ENCODE assay signal across 8 cellular contexts in genomic region chr4:673349-674091, GRCh38.
DNase-seq lines count a peak whose midpoint lies in the region; ATAC-seq and TF ChIP-seq lines count a peak whose summit lies in the region.

No MANE protein-coding gene starts in this region.

- peaks cover 4% of the 10 kb centered on the region for H3K4me1 ChIP-seq in iPS-15b (ENCODE audit: control insufficient read depth, insufficient read depth, low read length)

- no peaks in the 10 kb centered on the region for H3K27me3 ChIP-seq in iPS-15b (ENCODE audit: control insufficient read depth, insufficient read depth, low read length)

- H3K9me3 ChIP-seq in iPS-15b (ENCODE audit: control insufficient read depth, insufficient read depth, low read length), result no peaks in the 10 kb centered on the region

- H3K9ac ChIP-seq in iPS-15b (ENCODE audit: low read depth, low read length), result peak overlapping the region; percentile 95

- peaks cover 18 to 42% of the 10 kb centered on the region in 2 donors for H3K4me1 Mint-ChIP-seq in stimulated activated naive B cell treated with anti-CD40 and anti-IgM and Interleukin-4, amounts not matched to agents 10 μg/mL and 1 μg/mL and 100 μg/mL, for 72 hours

- CTCF ChIA-PET in AG04449 (lab: Yijun Ruan, JAX), result interaction anchor here (0.6 to 3.2 kb wide), 5 partner anchors 9 to 135 kb away, joined by 3 to 25 read pairs (median 6); no protein-coding TSS in a partner anchor

- H3K27ac Mint-ChIP-seq in stimulated activated naive B cell treated with anti-CD40 and anti-IgM and Interleukin-4, amounts not matched to agents 10 μg/mL and 1 μg/mL and 100 μg/mL, for 72 hours, result peak overlapping the region; percentile 86

- ATAC-seq in stimulated activated naive B cell treated with anti-CD40 and anti-IgM and Interleukin-4, amounts not matched to agents 10 μg/mL and 1 μg/mL and 100 μg/mL, for 72 hours (replicated peaks), result peak in 1 of 2 donors; percentile 14
- ATAC-seq in HG03196 (IDR thresholded peaks at IDR 0.05; ENCODE audit: unreplicated experiment) (no peak), HG02610 (IDR thresholded peaks at IDR 0.05; ENCODE audit: unreplicated experiment) (no peak)

- H3K36me3 ChIP-seq in iPS-15b (ENCODE audit: control insufficient read depth, insufficient read depth, low read length), result peaks cover 26% of the 10 kb centered on the region

- TF ChIP-seq CTCF in AG04449 (IDR thresholded peaks at IDR 0.05; ENCODE audit: insufficient read depth, low read length, missing control alignments) (no peak), HFF-Myc (IDR thresholded peaks at IDR 0.05; ENCODE audit: low read depth, low read length, missing control alignments) (no peak)

- H3K4me3 Mint-ChIP-seq in stimulated activated naive B cell treated with anti-CD40 and anti-IgM and Interleukin-4, amounts not matched to agents 10 μg/mL and 1 μg/mL and 100 μg/mL, for 72 hours, result peak overlapping the region; percentile 91 to 92

- H3K4me3 ChIP-seq in AG04449 (ENCODE audit: low read depth, low read length), result peak overlapping the region; percentile 73
- peak overlapping the region; percentile 89 for H3K4me3 ChIP-seq in HFF-Myc (replicated peaks; ENCODE audit: low read depth, low read length)
- peak overlapping the region; percentile 92 for H3K4me3 ChIP-seq in iPS-15b (ENCODE audit: low read depth, low read length)

- DNase-seq in AG04449 (ENCODE audit: low read depth, low spot score) (no peak), HFF-Myc (ENCODE audit: extremely low read depth, low read depth) (no peak)
- DNase-seq in stimulated activated naive B cell treated with anti-CD40 and anti-IgM and Interleukin-4, amounts not matched to agents 10 μg/mL and 1 μg/mL and 100 μg/mL, for 72 hours, result no peak
- no peak for DNase-seq in NK-92 treated with Interleukin-12 subunit alpha and Interleukin-12 subunit beta, amount 100 ng/mL, for 24 hours (lab: John Stamatoyannopoulos, UW)

- peaks cover 21 to 33% of the 10 kb centered on the region in 2 donors for H3K36me3 Mint-ChIP-seq in stimulated activated naive B cell treated with anti-CD40 and anti-IgM and Interleukin-4, amounts not matched to agents 10 μg/mL and 1 μg/mL and 100 μg/mL, for 72 hours

- peak overlapping the region; percentile 4 for H3K27ac ChIP-seq in angular gyrus (ENCODE audit: low read depth, low read length)

- no peaks in the 10 kb centered on the region for H3K27me3 Mint-ChIP-seq in stimulated activated naive B cell treated with anti-CD40 and anti-IgM and Interleukin-4, amounts not matched to agents 10 μg/mL and 1 μg/mL and 100 μg/mL, for 72 hours

- H3K9me3 Mint-ChIP-seq in stimulated activated naive B cell treated with anti-CD40 and anti-IgM and Interleukin-4, amounts not matched to agents 10 μg/mL and 1 μg/mL and 100 μg/mL, for 72 hours, result no peaks in the 10 kb centered on the region

- POLR2A ChIA-PET in AG04449 (lab: Yijun Ruan, JAX), result interaction anchor here (1.0 kb wide), 1 partner anchor 200 kb away, joined by 3 read pairs; no protein-coding TSS in a partner anchor
